ENCODE assay signal across 12 cellular contexts in genomic region chr14:93040443-93040842, GRCh38.
DNase-seq lines count a peak whose midpoint lies in the region; ATAC-seq and TF ChIP-seq lines count a peak whose summit lies in the region.
"Had no signal": no experiment of that assay in that cellular context is flagged by ENCODE, and none has a peak within 500 bp of the region (broad histone marks: within the 10 kb centered on the region; RNA-seq: fewer than 3 reads in every experiment).

No MANE protein-coding gene starts in this region.

- TF ChIP-seq CTCF in Calu3 (IDR thresholded peaks at IDR 0.05; ENCODE audit: unreplicated experiment) (no peak), spleen (IDR thresholded peaks at IDR 0.05 in 8 of 11, conservative IDR thresholded peaks at IDR 0.05 in 3 of 11) (no peak)
- TF ChIP-seq CTCF in activated CD8-positive, alpha-beta T cell treated with anti-CD3 and anti-CD28 coated beads for 36 hours (IDR thresholded peaks at IDR 0.05): no peak

- H3K4me3 Mint-ChIP-seq in Calu3 (ENCODE audit: low read depth, unreplicated experiment): no peak overlapping the region
- no peak overlapping the region for H3K4me3 Mint-ChIP-seq in activated CD8-positive, alpha-beta T cell treated with anti-CD3 and anti-CD28 coated beads for 36 hours

- no peaks in the 10 kb centered on the region for H3K9me3 ChIP-seq in spleen

- WGBS in spleen, 5 donors: 18 to 38% (median 30%) methylated on average over 5 of the region's 5 CpGs

- peaks cover 78% of the 10 kb centered on the region for H3K4me1 Mint-ChIP-seq in Calu3 (ENCODE audit: low read depth, unreplicated experiment)
- H3K4me1 Mint-ChIP-seq in activated CD8-positive, alpha-beta T cell treated with anti-CD3 and anti-CD28 coated beads for 36 hours (ENCODE audit: low read depth): peaks cover 82% of the 10 kb centered on the region

- no peaks in the 10 kb centered on the region for H3K27me3 ChIP-seq in spleen (replicated peaks in 1 of 7)

- intact Hi-C loops in Calu3 (cut with micrococcal nuclease; ENCODE audit: unreplicated experiment) (loop anchor here (5.0 kb wide), 1 partner anchor 292 kb away; the partner anchor contains the start of gene BTBD7), left ventricle myocardium superior (cut with micrococcal nuclease) (no loop called here), spleen (cut with DNase I; ENCODE audit: low total_unique reads) (no loop called here)
- intact Hi-C loops in activated CD8-positive, alpha-beta T cell treated with anti-CD3 and anti-CD28 coated beads for 36 hours (cut with micrococcal nuclease): no loop called here

- CTCF ChIA-PET in Calu3 (lab: Charles Lee): interaction anchor here (0.6 to 1.1 kb wide), 3 partner anchors 27 to 529 kb away, joined by 3 to 6 read pairs (median 3); no protein-coding TSS in a partner anchor
- CTCF ChIA-PET in activated CD8-positive, alpha-beta T cell treated with anti-CD3 and anti-CD28 coated beads for 36 hours (lab: Charles Lee): interaction anchor here (1.4 to 4.0 kb wide), 2 partner anchors 73 to 88 kb away, joined by 7 to 13 read pairs; no protein-coding TSS in a partner anchor

- TF ChIP-seq POLR2A in spleen (IDR thresholded peaks at IDR 0.05): peak in 1 of 3 donors; percentile 6

- H3K27ac Mint-ChIP-seq in Calu3 (ENCODE audit: unreplicated experiment): peak overlapping the region; percentile 85
- H3K27ac Mint-ChIP-seq in activated CD8-positive, alpha-beta T cell treated with anti-CD3 and anti-CD28 coated beads for 36 hours: peak overlapping the region; percentile 61

- BruUV-seq in Calu3 (replicated peaks; lab: Mats Ljungman, UMichigan): no TSS peak

- H3K9me3 Mint-ChIP-seq in Calu3 (ENCODE audit: low read depth, unreplicated experiment): no peaks in the 10 kb centered on the region
- no peaks in the 10 kb centered on the region for H3K9me3 Mint-ChIP-seq in activated CD8-positive, alpha-beta T cell treated with anti-CD3 and anti-CD28 coated beads for 36 hours

- DNase-seq in Calu3 (peak; percentile 60), left ventricle myocardium superior (peak; percentile 71), spleen (no peak), glomerular visceral epithelial cell (ENCODE audit: extremely low spot score) (no peak), NCI-H1092 (lab: John Stamatoyannopoulos, UW) (no peak), COLO829 (ENCODE audit: low spot score) (no peak)
- no peak for DNase-seq in activated CD8-positive, alpha-beta T cell treated with anti-CD3 and anti-CD28 coated beads for 36 hours
- DNase-seq in stimulated activated CD8-positive, alpha-beta memory T cell treated with anti-CD3 and anti-CD28 coated beads, Interleukin-4, amount 100 ng/mL, for 48 hours: no peak
- DNase-seq: activated CD4-positive, alpha-beta T cell treated with anti-CD3 and anti-CD28 coated beads for 4 hours; DMS 273 treated with DMSO at 0.1 percent for 48 hours; NCI-H187 had no signal

- peak overlapping the region in 7 of 8 donors; percentile 4 to 84 (median 77) for H3K27ac ChIP-seq in spleen

- no peak overlapping the region for H3K4me3 ChIP-seq in spleen

- H3K27me3 Mint-ChIP-seq in Calu3 (ENCODE audit: unreplicated experiment): no peaks in the 10 kb centered on the region
- H3K27me3 Mint-ChIP-seq in activated CD8-positive, alpha-beta T cell treated with anti-CD3 and anti-CD28 coated beads for 36 hours: no peaks in the 10 kb centered on the region

- H3K4me1 ChIP-seq in spleen: peaks cover 57 to 100% (median 96%) of the 10 kb centered on the region in 6 donors

- ATAC-seq in activated CD8-positive, alpha-beta T cell treated with anti-CD3 and anti-CD28 coated beads for 36 hours: no peak
- ATAC-seq in left ventricle myocardium superior: peak; percentile 57
- ATAC-seq: Panc1 had no signal

- POLR2A ChIA-PET in activated CD8-positive, alpha-beta T cell treated with anti-CD3 and anti-CD28 coated beads for 36 hours (lab: Charles Lee): no interaction called here

- peaks cover 41% of the 10 kb centered on the region for H3K36me3 Mint-ChIP-seq in Calu3 (ENCODE audit: insufficient read depth, unreplicated experiment)
- no peaks in the 10 kb centered on the region for H3K36me3 Mint-ChIP-seq in activated CD8-positive, alpha-beta T cell treated with anti-CD3 and anti-CD28 coated beads for 36 hours (ENCODE audit: low read depth)

- no peaks in the 10 kb centered on the region for H3K36me3 ChIP-seq in spleen

Comparison
In these comparisons a context has a peak if more than half of its experiments do, and no peak if none do; other contexts are left out.
1. DNase-seq: peak in Calu3 (single experiment) and left ventricle myocardium superior (single experiment); none in activated CD8-positive, alpha-beta T cell treated with anti-CD3 and anti-CD28 coated beads for 36 hours (single experiment), spleen (single experiment), glomerular visceral epithelial cell (single experiment), NCI-H1092 (single experiment), stimulated activated CD8-positive, alpha-beta memory T cell treated with anti-CD3 and anti-CD28 coated beads, Interleukin-4, amount 100 ng/mL, for 48 hours (single experiment) and COLO829 (single experiment).